ENCODE assay signal across 18 cellular contexts in the genomic region with DNA sequence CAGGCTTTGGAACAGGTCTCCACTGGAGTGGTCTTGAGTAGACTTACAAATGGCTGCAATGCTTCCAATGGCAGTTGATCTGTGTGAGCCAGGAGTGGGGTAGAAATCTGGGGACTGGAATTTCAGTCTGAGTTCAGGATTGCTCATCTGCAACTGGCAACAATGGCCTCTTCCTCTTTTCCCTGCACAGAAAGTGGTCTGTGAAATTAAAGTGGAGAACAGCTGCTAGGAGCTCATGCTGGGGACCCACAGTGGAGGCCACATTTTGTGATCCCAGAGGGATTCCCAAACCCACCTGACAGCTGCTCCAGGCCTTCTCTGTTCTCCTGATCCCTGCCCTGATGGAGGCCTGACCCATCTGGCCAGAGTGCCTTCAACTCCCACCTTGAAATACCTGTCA. TPM values are rescaled to one million over a fixed set of nuclear protein-coding genes. Genes with fewer than 3 reads are reported as not detected.
A peak's percentile ranks its signal among the peaks of the same experiment; 100 is the strongest.
DNase-seq lines count a peak whose midpoint lies in the region; ATAC-seq and TF ChIP-seq lines count a peak whose summit lies in the region.
"Had no signal": no experiment of that assay in that cellular context is flagged by ENCODE, and none has a peak within 500 bp of the region (broad histone marks: within the 10 kb centered on the region; RNA-seq: fewer than 3 reads in every experiment).

No MANE protein-coding gene starts in this region.

- no peaks in the 10 kb centered on the region for H3K9me3 ChIP-seq in osteoblast (ENCODE audit: low read depth, low read length)
- H3K9me3 ChIP-seq: A549, HAP-1, Peyer's patch had no signal

- peaks cover 69% of the 10 kb centered on the region for H3K36me3 ChIP-seq in osteoblast (ENCODE audit: insufficient read depth, low read length)
- H3K36me3 ChIP-seq: HAP-1, Peyer's patch had no signal

- peaks cover 5% of the 10 kb centered on the region for H3K4me1 ChIP-seq in osteoblast (ENCODE audit: insufficient read depth, low read length)
- H3K4me1 ChIP-seq: A549, HAP-1, Peyer's patch had no signal

- H3K4me3 ChIP-seq in dorsolateral prefrontal cortex (no peak overlapping the region), osteoblast (ENCODE audit: insufficient read depth, low read length) (no peak overlapping the region)
- H3K4me3 ChIP-seq: A549, HAP-1, Peyer's patch had no signal

- no peak overlapping the region for H3K4me2 ChIP-seq in osteoblast (ENCODE audit: insufficient read depth, low read length)
- H3K4me2 ChIP-seq: A549 had no signal

- H3K79me2 ChIP-seq in osteoblast (ENCODE audit: insufficient read depth, low read length), result peaks cover 4% of the 10 kb centered on the region

- peak overlapping the region in 41 of 59 donors; percentile 4 to 80 (median 56) for H3K27ac ChIP-seq in dorsolateral prefrontal cortex
- no peak overlapping the region for H3K27ac ChIP-seq in osteoblast (ENCODE audit: low read depth, low read length)
- H3K27ac ChIP-seq: A549, C4-2B, Peyer's patch had no signal

- TF ChIP-seq CTCF in dorsolateral prefrontal cortex (IDR thresholded peaks at IDR 0.05 in 54 of 56, conservative IDR thresholded peaks at IDR 0.05 in 2 of 56; ENCODE audit: low read depth in 1 of 56, partially characterized antibody in 56 of 56) (no peak), osteoblast (IDR thresholded peaks at IDR 0.05; ENCODE audit: extremely low read depth, low read depth, low read length) (no peak)

- DNase-seq in NOMO-1 treated with DMSO at 0.1 percent for 48 hours (lab: John Stamatoyannopoulos, UW; ENCODE audit: unreplicated experiment), result peak; percentile 12
- no peak for DNase-seq in NOMO-1 treated with dmso at 0.1 percent for 144 hours (lab: John Stamatoyannopoulos, UW; ENCODE audit: unreplicated experiment)
- peak; percentile 95 for DNase-seq in NCI-H2171 treated with DMSO at 0.1 percent for 48 hours (lab: John Stamatoyannopoulos, UW)
- no peak for DNase-seq in dorsolateral prefrontal cortex
- no peak for DNase-seq in osteoblast (ENCODE audit: insufficient read length, low spot score, missing footprints)
- DNase-seq in RKO (ENCODE audit: low spot score), result no peak
- DNase-seq: GF-D8, KG1, NCI-H1105, NCI-H187, NCI-H446 treated with DMSO at 0.1 percent for 48 hours, NCI-H82, Peyer's patch, SHP77 had no signal

- intact Hi-C loops in dorsolateral prefrontal cortex (cut with DNase I), result no loop called here

- H3K27me3 ChIP-seq in dorsolateral prefrontal cortex (no peaks in the 10 kb centered on the region), osteoblast (ENCODE audit: insufficient read depth, low read length) (no peaks in the 10 kb centered on the region)
- H3K27me3 ChIP-seq: Peyer's patch had no signal

- H4K20me1 ChIP-seq in osteoblast (ENCODE audit: insufficient read depth, low read length), result peaks cover 72% of the 10 kb centered on the region

- ATAC-seq in GM21786 (IDR thresholded peaks at IDR 0.05; ENCODE audit: unreplicated experiment), result no peak
- ATAC-seq: A549 had no signal

- no peak overlapping the region for H2AFZ ChIP-seq in osteoblast (ENCODE audit: low read length)

RNA-seq across cellular contexts. Expression of a gene that starts 49.6 kb away (rescaled TPM):
- total RNA-seq in dorsolateral prefrontal cortex, result 10 to 100 TPM in 87 of 120 experiments, 1 to 10 TPM in 33; 2.8 to 70.9 (median 12.4) TPM
- total RNA-seq in osteoblast, result 579 and 687 TPM in 2 replicates

Comparison
In these comparisons a context has a peak if more than half of its experiments do, and no peak if none do; other contexts are left out.
1. DNase-seq: peak in NOMO-1 treated with DMSO at 0.1 percent for 48 hours (single experiment) and NCI-H2171 treated with DMSO at 0.1 percent for 48 hours (single experiment); none in NOMO-1 treated with dmso at 0.1 percent for 144 hours (single experiment), dorsolateral prefrontal cortex (0 of 10), osteoblast (single experiment) and RKO (single experiment).